8 cellular contexts compared by ENCODE assay signal in the genomic region with DNA sequence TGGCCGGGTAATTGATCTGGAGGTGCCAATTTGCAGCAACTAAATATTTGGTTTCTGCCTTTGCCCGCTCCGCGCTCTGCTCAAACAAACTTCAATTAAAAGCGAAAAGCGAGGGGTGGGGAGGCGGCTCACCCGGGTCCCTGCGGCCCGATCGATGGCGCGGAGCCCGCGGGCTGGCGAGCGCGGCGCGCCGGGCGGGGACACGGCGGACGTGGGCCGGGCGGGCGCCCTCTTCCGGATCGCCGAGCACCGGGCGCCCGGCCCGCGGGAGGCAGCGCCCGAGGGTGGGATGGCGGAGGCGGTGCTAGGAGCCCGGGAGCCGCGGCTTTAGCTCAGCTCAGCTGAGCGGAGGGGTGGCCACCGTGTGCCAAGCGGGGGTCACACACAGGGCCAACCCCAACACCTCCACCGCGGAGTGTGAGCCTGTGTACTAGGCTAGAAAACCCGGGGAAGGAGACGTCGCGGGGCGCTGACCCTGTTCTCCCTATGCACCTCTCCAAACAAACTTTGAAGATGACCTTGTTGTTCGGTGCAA. TPM values are rescaled to one million over a fixed set of nuclear protein-coding genes. Genes with fewer than 3 reads are reported as not detected.
A peak's percentile ranks its signal among the peaks of the same experiment; 100 is the strongest.
DNase-seq lines count a peak whose midpoint lies in the region.

No MANE protein-coding gene starts in this region.

- WGBS in ectodermal cell, 2 experiments: 4 to 5% methylated on average over 54 of the region's 54 CpGs
- WGBS in mesodermal cell (ENCODE audit: insufficient coverage in 2 of 2), 2 experiments: 7 to 18% methylated on average over 12 to 30 of the region's 54 CpGs

- no peaks in the 10 kb centered on the region for H3K9me3 ChIP-seq in ectodermal cell (ENCODE audit: control insufficient read depth, low read length)
- no peaks in the 10 kb centered on the region for H3K9me3 ChIP-seq in mesodermal cell (ENCODE audit: control insufficient read depth, low read length)

- DNase-seq in NCI-H1436 (lab: John Stamatoyannopoulos, UW) (peak; percentile 51), NCI-H1436 treated with DMSO at 0.1 percent for 48 hours (lab: John Stamatoyannopoulos, UW) (no peak), NCI-H128 (lab: John Stamatoyannopoulos, UW; ENCODE audit: unreplicated experiment) (peak; percentile 2), NCI-H187 treated with DMSO at 0.1 percent for 48 hours (lab: John Stamatoyannopoulos, UW) (no peak)
- peak; percentile 47 for DNase-seq in activated CD4-positive, alpha-beta T cell treated with anti-CD3 and anti-CD28 coated beads for 48 hours
- DNase-seq in stimulated activated naive CD4-positive, alpha-beta T cell treated with Interleukin-2 at 50 U/mL for 16 hours (lab: John Stamatoyannopoulos, UW): peak; percentile 20

- peaks cover 40% of the 10 kb centered on the region for H3K4me1 ChIP-seq in ectodermal cell (ENCODE audit: control insufficient read depth, insufficient read depth, low read length)
- peaks cover 25% of the 10 kb centered on the region for H3K4me1 ChIP-seq in mesodermal cell (ENCODE audit: control insufficient read depth, insufficient read depth, low read length, poor library complexity, severe bottlenecking)

- H3K27me3 ChIP-seq in ectodermal cell (ENCODE audit: control insufficient read depth, insufficient read depth, low read length, poor library complexity, severe bottlenecking): peaks cover 46% of the 10 kb centered on the region

- H3K4me3 ChIP-seq in ectodermal cell (ENCODE audit: insufficient read depth, low read depth, low read length): peak overlapping the region; percentile 28
- H3K4me3 ChIP-seq in mesodermal cell (ENCODE audit: extremely low read depth, insufficient read depth, low read length, poor library complexity, severe bottlenecking): peak overlapping the region; percentile 50

- H3K27ac ChIP-seq in ectodermal cell (ENCODE audit: insufficient read depth, low read depth, low read length, poor library complexity, severe bottlenecking): no peak overlapping the region
- no peak overlapping the region for H3K27ac ChIP-seq in mesodermal cell (ENCODE audit: low read depth, low read length, severe bottlenecking)

- H3K36me3 ChIP-seq in ectodermal cell (ENCODE audit: control insufficient read depth, insufficient read depth, low read length) (peaks cover 9% of the 10 kb centered on the region), mesodermal cell (ENCODE audit: control insufficient read depth, insufficient read depth, low read length) (peaks cover 10% of the 10 kb centered on the region)

RNA-seq across cellular contexts. Expression of a gene that starts 32.2 kb away (rescaled TPM):
- 68.0 TPM for polyA plus RNA-seq in ectodermal cell (2013, experiment 1 of 4)
- polyA plus RNA-seq in ectodermal cell (2013, experiment 2 of 4): 59.3 TPM
- polyA plus RNA-seq in ectodermal cell (2013, experiment 3 of 4): 49.0 TPM
- 51.4 TPM for polyA plus RNA-seq in ectodermal cell (2013, experiment 4 of 4)
- 50.4 TPM for polyA plus RNA-seq in mesodermal cell (2013, experiment 1 of 2)
- 39.5 TPM for polyA plus RNA-seq in mesodermal cell (2013, experiment 2 of 2)

RNA-seq across cellular contexts. Expression of a gene that starts 41.9 kb away (rescaled TPM):
- 137 TPM for polyA plus RNA-seq in ectodermal cell (2013, experiment 1 of 4)
- polyA plus RNA-seq in ectodermal cell (2013, experiment 2 of 4): 151 TPM
- 120 TPM for polyA plus RNA-seq in ectodermal cell (2013, experiment 3 of 4)
- polyA plus RNA-seq in ectodermal cell (2013, experiment 4 of 4): 118 TPM
- 166 TPM for polyA plus RNA-seq in mesodermal cell (2013, experiment 1 of 2)
- polyA plus RNA-seq in mesodermal cell (2013, experiment 2 of 2): 152 TPM

RNA-seq across cellular contexts. Expression of a gene that starts 51.1 kb away (rescaled TPM):
- polyA plus RNA-seq in ectodermal cell (2013, experiment 1 of 4): 1.5 TPM
- polyA plus RNA-seq in ectodermal cell (2013, experiment 2 of 4): 2.1 TPM
- polyA plus RNA-seq in ectodermal cell (2013, experiment 3 of 4): 2.6 TPM
- polyA plus RNA-seq in ectodermal cell (2013, experiment 4 of 4): 2.2 TPM
- 1.4 TPM for polyA plus RNA-seq in mesodermal cell (2013, experiment 1 of 2)
- 1.5 TPM for polyA plus RNA-seq in mesodermal cell (2013, experiment 2 of 2)

Comparison
In these comparisons a context has a peak if more than half of its experiments do, and no peak if none do; other contexts are left out.
1. DNase-seq: peak in NCI-H1436 (single experiment), NCI-H128 (single experiment), activated CD4-positive, alpha-beta T cell treated with anti-CD3 and anti-CD28 coated beads for 48 hours (single experiment) and stimulated activated naive CD4-positive, alpha-beta T cell treated with Interleukin-2 at 50 U/mL for 16 hours (single experiment); none in NCI-H1436 treated with DMSO at 0.1 percent for 48 hours (single experiment) and NCI-H187 treated with DMSO at 0.1 percent for 48 hours (single experiment).